18 cellular contexts compared by ENCODE assay signal in genomic region chr7:133029463-133029862, GRCh38. TPM values are rescaled to one million over a fixed set of nuclear protein-coding genes. Genes with fewer than 3 reads are reported as not detected.
DNase-seq lines count a peak whose midpoint lies in the region; ATAC-seq, FAIRE-seq and TF ChIP-seq lines count a peak whose summit lies in the region.
"Had no signal": no experiment of that assay in that cellular context is flagged by ENCODE, and none has a peak within 500 bp of the region (broad histone marks: within the 10 kb centered on the region; RNA-seq: fewer than 3 reads in every experiment).

No MANE protein-coding gene starts in this region.

- no peak overlapping the region for H3K4me3 Mint-ChIP-seq in activated T-cell treated with anti-CD3 and anti-CD28 coated beads, Interleukin-2, amount 50 U/mL, for 24 hours
- H3K4me3 Mint-ChIP-seq: B cell had no signal

- H3K27me3 ChIP-seq in ascending aorta = no peaks in the 10 kb centered on the region
- H3K27me3 ChIP-seq in thoracic aorta (replicated peaks; ENCODE audit: insufficient read depth) = no peaks in the 10 kb centered on the region
- H3K27me3 ChIP-seq: SJSA1 had no signal

- no peaks in the 10 kb centered on the region for H3K36me3 ChIP-seq in ascending aorta
- no peaks in the 10 kb centered on the region for H3K36me3 ChIP-seq in thoracic aorta
- H3K36me3 ChIP-seq: HAP-1, SJSA1 had no signal

- no peaks in the 10 kb centered on the region for H3K27me3 Mint-ChIP-seq in activated T-cell treated with anti-CD3 and anti-CD28 coated beads, Interleukin-2, amount 50 U/mL, for 24 hours
- H3K27me3 Mint-ChIP-seq: B cell, IgD-negative memory B cell had no signal

- H3K27ac ChIP-seq in ascending aorta (peak overlapping the region; percentile 25 to 63), thoracic aorta (peak overlapping the region; percentile 28 to 53)
- H3K27ac ChIP-seq: SJSA1 had no signal

- no peak for ATAC-seq in thoracic aorta (ENCODE audit: insufficient number of reproducible peaks, low FRiP score, low read depth)
- no peak for ATAC-seq in HG03045 (IDR thresholded peaks at IDR 0.05; ENCODE audit: unreplicated experiment)

- intact Hi-C loops in ascending aorta (cut with DNase I) = no loop called here

- TF ChIP-seq CTCF in ascending aorta (IDR thresholded peaks at IDR 0.05) (no peak), thoracic aorta (IDR thresholded peaks at IDR 0.05) (no peak)

- H3K9me3 Mint-ChIP-seq in activated T-cell treated with anti-CD3 and anti-CD28 coated beads, Interleukin-2, amount 50 U/mL, for 24 hours = peaks cover 3% of the 10 kb centered on the region

- H3K4me1 ChIP-seq in ascending aorta = peaks cover 2 to 6% of the 10 kb centered on the region in 2 donors
- H3K4me1 ChIP-seq in thoracic aorta (ENCODE audit: control insufficient read depth in 1 of 2, low read depth in 2 of 2) = peaks cover 4 to 18% of the 10 kb centered on the region in 2 donors
- H3K4me1 ChIP-seq: HAP-1, SJSA1 had no signal

- H3K4me3 ChIP-seq in ascending aorta = no peak overlapping the region
- H3K4me3 ChIP-seq in thoracic aorta = no peak overlapping the region
- H3K4me3 ChIP-seq: HAP-1, SJSA1 had no signal

- FAIRE-seq in GM12891 (lab: Jason Lieb, UNC) = peak; percentile 38
- no peak for FAIRE-seq in GM12892 (lab: Jason Lieb, UNC)

- peak overlapping the region; percentile 20 for H3K27ac Mint-ChIP-seq in activated T-cell treated with anti-CD3 and anti-CD28 coated beads, Interleukin-2, amount 50 U/mL, for 24 hours
- H3K27ac Mint-ChIP-seq: B cell, IgD-negative memory B cell had no signal

- peaks cover 25% of the 10 kb centered on the region for H3K36me3 Mint-ChIP-seq in activated T-cell treated with anti-CD3 and anti-CD28 coated beads, Interleukin-2, amount 50 U/mL, for 24 hours (ENCODE audit: low read depth)

- TF ChIP-seq POLR2A in GM12891 (IDR thresholded peaks at IDR 0.05; ENCODE audit: low read depth, low read length) (no peak), GM12892 (IDR thresholded peaks at IDR 0.05; ENCODE audit: low read depth, low read length) (no peak)

- DNase-seq in activated T-cell treated with anti-CD3 and anti-CD28 coated beads, Interleukin-2, amount 50 U/mL, for 24 hours = no peak
- no peak for DNase-seq in activated T-cell treated with anti-CD3 and anti-CD28 coated beads, Interleukin-2, amount 50 U/mL, for 1 hour
- DNase-seq in GM12891 (ENCODE audit: insufficient read length, low spot score) (no peak), ascending aorta (ENCODE audit: low spot score in 2 of 2) (no peak), thoracic aorta (ENCODE audit: low spot score) (no peak), GM12892 (ENCODE audit: insufficient read length) (no peak)
- DNase-seq: EL, Kasumi-1, NCI-H1092 treated with DMSO at 0.1 percent for 48 hours, NCI-H146, NCI-H2029 treated with DMSO at 0.1 percent for 48 hours, NCI-H2171, NCI-H526 had no signal

- H3K9me3 ChIP-seq in ascending aorta (no peaks in the 10 kb centered on the region), thoracic aorta (no peaks in the 10 kb centered on the region)
- H3K9me3 ChIP-seq: HAP-1, SJSA1 had no signal

- H3K4me1 Mint-ChIP-seq in activated T-cell treated with anti-CD3 and anti-CD28 coated beads, Interleukin-2, amount 50 U/mL, for 24 hours (ENCODE audit: low read depth) = peaks cover 23% of the 10 kb centered on the region

TF ChIP-seq in GM12891, 5 proteins besides CTCF, POLR2A, EP300 and RAD21:
- TF ChIP-seq SPI1 (IDR thresholded peaks at IDR 0.05; ENCODE audit: low read depth, low read length) (0 out of 2 replicates have a peak, but pooled peaks have one; percentile 2), POLR2AphosphoS5 (IDR thresholded peaks at IDR 0.05; ENCODE audit: low read depth, low read length) (no peak), POU2F2 (IDR thresholded peaks at IDR 0.05; ENCODE audit: low read depth, low read length) (no peak), TAF1 (IDR thresholded peaks at IDR 0.05; ENCODE audit: low read depth, low read length) (no peak), PAX5 (IDR thresholded peaks at IDR 0.05; ENCODE audit: insufficient read depth, low read length, severe bottlenecking) (no peak)

RNA-seq across cellular contexts. Expression of gene CHCHD3, which starts 52.4 kb away (rescaled TPM):
- 67.6 TPM for polyA plus RNA-seq in GM12891 (2012; ENCODE audit: low read depth, missing spikeins)
- 26.2 TPM for total RNA-seq in ascending aorta
- total RNA-seq in thoracic aorta = 10 to 100 TPM; 36.1 to 43.0 TPM
- polyA plus RNA-seq in GM12892 (2012; ENCODE audit: missing spikeins) = 90.2 TPM
